In genomic region chr9:111036068-111036789, GRCh38 we compare ENCODE assay signal across 7 cellular contexts.
DNase-seq lines count a peak whose midpoint lies in the region; ATAC-seq and TF ChIP-seq lines count a peak whose summit lies in the region.

No MANE protein-coding gene starts in this region.

- peak overlapping the region; percentile 75 for H3K4me3 ChIP-seq in skeletal muscle cell (ENCODE audit: low read depth, low read length)

- CTCF ChIA-PET in HEK293T (lab: Yijun Ruan, JAX) = interaction anchor here (0.7 to 1.4 kb wide), 5 partner anchors 20 to 264 kb away, joined by 3 to 4 read pairs (median 3); no protein-coding TSS in a partner anchor

- DNase-seq in HEK293T (ENCODE audit: extremely low spot score) (peak; percentile 61), amniotic epithelial cell (ENCODE audit: low read depth) (peak; percentile 40), hypothalamus (lab: John Stamatoyannopoulos, UW) (peak in 40 of 51 donors; percentile 9 to 83 (median 55)), skeletal muscle cell (ENCODE audit: low read depth) (no peak)
- no peak for DNase-seq in stimulated activated CD4-positive, alpha-beta T cell treated with anti-CD3 and anti-CD28 coated beads, Interleukin-2, amount 100 ng/mL, for 24 hours

- ATAC-seq in HG03460 (IDR thresholded peaks at IDR 0.05; ENCODE audit: unreplicated experiment) (no peak), GM21576 (IDR thresholded peaks at IDR 0.05; ENCODE audit: unreplicated experiment) (no peak)

- POLR2A ChIA-PET in HEK293T (lab: Yijun Ruan, JAX) = interaction anchor here (0.5 to 0.8 kb wide), 2 partner anchors 262 to 579 kb away, joined by 3 to 4 read pairs; no protein-coding TSS in a partner anchor

TF ChIP-seq in HEK293T, 16 proteins besides CTCF, POLR2A, EP300 and RAD21:
- TF ChIP-seq ZNF384 (IDR thresholded peaks at IDR 0.05) (no peak), FOXM1 (IDR thresholded peaks at IDR 0.05; ENCODE audit: borderline replicate concordance) (no peak), ARNT (IDR thresholded peaks at IDR 0.05) (no peak), BHLHE40 (IDR thresholded peaks at IDR 0.05; ENCODE audit: borderline replicate concordance) (no peak), SP1 (IDR thresholded peaks at IDR 0.05) (no peak), ELF4 (IDR thresholded peaks at IDR 0.05) (no peak), NFRKB (IDR thresholded peaks at IDR 0.05) (no peak), TARDBP (IDR thresholded peaks at IDR 0.05) (no peak), SUZ12 (IDR thresholded peaks at IDR 0.05) (no peak), FOXA1 (IDR thresholded peaks at IDR 0.05) (no peak), L3MBTL2 (conservative IDR thresholded peaks at IDR 0.05) (no peak), LEF1 (IDR thresholded peaks at IDR 0.05; ENCODE audit: borderline replicate concordance) (no peak), CTBP1 (IDR thresholded peaks at IDR 0.05; ENCODE audit: borderline replicate concordance) (no peak), FOXK2 (IDR thresholded peaks at IDR 0.05) (no peak), HDGF (IDR thresholded peaks at IDR 0.05; ENCODE audit: borderline replicate concordance) (no peak)
- TF ChIP-seq, protein P1, sequence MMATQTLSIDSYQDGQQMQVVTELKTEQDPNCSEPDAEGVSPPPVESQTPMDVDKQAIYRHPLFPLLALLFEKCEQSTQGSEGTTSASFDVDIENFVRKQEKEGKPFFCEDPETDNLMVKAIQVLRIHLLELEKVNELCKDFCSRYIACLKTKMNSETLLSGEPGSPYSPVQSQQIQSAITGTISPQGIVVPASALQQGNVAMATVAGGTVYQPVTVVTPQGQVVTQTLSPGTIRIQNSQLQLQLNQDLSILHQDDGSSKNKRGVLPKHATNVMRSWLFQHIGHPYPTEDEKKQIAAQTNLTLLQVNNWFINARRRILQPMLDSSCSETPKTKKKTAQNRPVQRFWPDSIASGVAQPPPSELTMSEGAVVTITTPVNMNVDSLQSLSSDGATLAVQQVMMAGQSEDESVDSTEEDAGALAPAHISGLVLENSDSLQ (IDR thresholded peaks at IDR 0.05) = no peak
TF ChIP-seq in HEK293T: peak in this region for 0.

Comparison
In these comparisons a context has a peak if more than half of its experiments do, and no peak if none do; other contexts are left out.
1. DNase-seq: peak in HEK293T (single experiment), amniotic epithelial cell (single experiment) and hypothalamus (40 of 51); none in skeletal muscle cell (single experiment) and stimulated activated CD4-positive, alpha-beta T cell treated with anti-CD3 and anti-CD28 coated beads, Interleukin-2, amount 100 ng/mL, for 24 hours (0 of 2).